Comparison of ENCODE assay signal across 9 cellular contexts in the genomic region with DNA sequence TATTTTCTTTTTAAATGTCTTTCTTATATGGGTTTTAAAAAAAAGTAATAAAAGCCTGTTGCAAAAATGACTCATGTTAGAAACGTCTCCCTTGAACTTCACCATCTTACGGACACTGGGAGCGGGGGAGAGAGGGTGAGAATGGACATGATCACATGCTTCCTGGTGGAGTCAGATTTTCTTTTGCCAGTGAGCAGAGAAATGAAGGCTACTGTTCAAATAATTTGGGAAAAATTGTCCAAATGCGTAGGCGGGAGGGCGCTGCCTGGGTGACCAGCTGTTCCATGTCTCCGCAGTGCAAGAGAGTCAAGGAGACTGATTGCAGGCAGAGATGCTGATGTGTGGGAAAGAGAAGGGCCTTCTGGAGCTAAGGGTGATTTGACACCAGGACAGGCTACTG. TPM values are rescaled to one million over a fixed set of nuclear protein-coding genes. Genes with fewer than 3 reads are reported as not detected.
DNase-seq lines count a peak whose midpoint lies in the region; ATAC-seq lines count a peak whose summit lies in the region.
"Had no signal": no experiment of that assay in that cellular context is flagged by ENCODE, and none has a peak within 500 bp of the region (broad histone marks: within the 10 kb centered on the region; RNA-seq: fewer than 3 reads in every experiment).

No MANE protein-coding gene starts in this region.

- no peak overlapping the region for H2AFZ ChIP-seq in GM23248

- H3K36me3 Mint-ChIP-seq in activated T-helper 17 cell treated with anti-CD3 and anti-CD28 coated beads, Interleukin-2, amount 50 U/mL, for 72 hours (ENCODE audit: low read depth): peaks cover 100% of the 10 kb centered on the region

- DNase-seq in GM23248 (peak; percentile 95), foreskin melanocyte (peak; percentile 79), middle frontal gyrus (ENCODE audit: extremely low spot score, low spot score) (no peak), globus pallidus (ENCODE audit: low spot score) (no peak), GDM1 (lab: John Stamatoyannopoulos, UW) (no peak), midbrain (lab: John Stamatoyannopoulos, UW) (no peak)
- DNase-seq: NCI-H69 had no signal

- H3K27me3 ChIP-seq in GM23248 (replicated peaks; ENCODE audit: insufficient read depth) (no peaks in the 10 kb centered on the region), skeletal muscle tissue (ENCODE audit: control insufficient read depth in 3 of 3, insufficient read depth in 3 of 3, low read length in 3 of 3) (no peaks in the 10 kb centered on the region)

- peak overlapping the region; percentile 40 for H3K9ac ChIP-seq in GM23248
- H3K9ac ChIP-seq in skeletal muscle tissue (ENCODE audit: low read depth in 1 of 3, low read length in 3 of 3): no peak overlapping the region

- H3K9me2 ChIP-seq in GM23248 (ENCODE audit: insufficient read depth): no peaks in the 10 kb centered on the region

- H3K4me2 ChIP-seq in GM23248 (ENCODE audit: unreplicated experiment): peak overlapping the region; percentile 35

- H3K4me1 ChIP-seq in GM23248 (ENCODE audit: insufficient read depth): peaks cover 30% of the 10 kb centered on the region
- H3K4me1 ChIP-seq in skeletal muscle tissue (ENCODE audit: control insufficient read depth in 3 of 3, insufficient read depth in 3 of 3, low read length in 3 of 3): peaks cover 0 to 12% (median 3%) of the 10 kb centered on the region in 3 donors

- WGBS in GM23248 (ENCODE audit: low coverage in 1 of 2, low lambda C conversion rate in 2 of 2, missing lambda C conversion rate in 2 of 2), 2 experiments: 3 to 6% methylated on average over 7 of the region's 7 CpGs

- H3K36me3 ChIP-seq in GM23248 (ENCODE audit: low read depth) (peaks cover 7% of the 10 kb centered on the region; the same call in 1 of the 2 replicates), skeletal muscle tissue (ENCODE audit: control insufficient read depth in 3 of 3, insufficient read depth in 3 of 3, low read length in 3 of 3) (peaks cover 44 to 78% (median 63%) of the 10 kb centered on the region in 3 donors)

- H3K9me3 ChIP-seq in GM23248 (ENCODE audit: low read depth): no peaks in the 10 kb centered on the region
- no peaks in the 10 kb centered on the region for H3K9me3 ChIP-seq in skeletal muscle tissue (ENCODE audit: control insufficient read depth in 3 of 3, low read length in 3 of 3)

- ATAC-seq in activated T-helper 17 cell treated with anti-CD3 and anti-CD28 coated beads, Interleukin-2, amount 50 U/mL, for 72 hours (replicated peaks): no peak

- peak overlapping the region; percentile 99 for H3K27ac Mint-ChIP-seq in activated T-helper 17 cell treated with anti-CD3 and anti-CD28 coated beads, Interleukin-2, amount 50 U/mL, for 72 hours

- H3K27me3 Mint-ChIP-seq in activated T-helper 17 cell treated with anti-CD3 and anti-CD28 coated beads, Interleukin-2, amount 50 U/mL, for 72 hours: no peaks in the 10 kb centered on the region

- H3K4me3 ChIP-seq in GM23248 (no peak overlapping the region), skeletal muscle tissue (ENCODE audit: low read length in 3 of 3) (no peak overlapping the region)

- peak overlapping the region; percentile 84 for H3K4me3 Mint-ChIP-seq in activated T-helper 17 cell treated with anti-CD3 and anti-CD28 coated beads, Interleukin-2, amount 50 U/mL, for 72 hours

- peaks cover 73% of the 10 kb centered on the region for H3K4me1 Mint-ChIP-seq in activated T-helper 17 cell treated with anti-CD3 and anti-CD28 coated beads, Interleukin-2, amount 50 U/mL, for 72 hours

- H3K79me2 ChIP-seq in GM23248 (ENCODE audit: insufficient read depth): no peaks in the 10 kb centered on the region

- H3F3A ChIP-seq in GM23248 (ENCODE audit: insufficient read depth): peaks cover 34% of the 10 kb centered on the region

- in situ Hi-C loops in GM23248 (cut with MboI): loop anchor here (10.0 kb wide), 1 partner anchor 84 kb away; a partner anchor contains a TSS

- H3K27ac ChIP-seq in GM23248 (peak overlapping the region; percentile 79), skeletal muscle tissue (ENCODE audit: low read depth, low read length) (peak overlapping the region; percentile 8)

- no peaks in the 10 kb centered on the region for H4K20me1 ChIP-seq in GM23248 (ENCODE audit: insufficient read depth)

- H3K9me3 Mint-ChIP-seq in activated T-helper 17 cell treated with anti-CD3 and anti-CD28 coated beads, Interleukin-2, amount 50 U/mL, for 72 hours: no peaks in the 10 kb centered on the region

RNA-seq across cellular contexts. Expression of a gene that starts 23.1 kb away (rescaled TPM):
- 46.7 and 53.4 TPM in 2 replicates for total RNA-seq in GM23248 (2014; rRNA removed; shearing (Covaris generic))
- 31.2 and 31.4 TPM in 2 replicates for polyA plus RNA-seq in GM23248 (2016; fragmentation: Nextera tagmentation; extraction: Ambion mirVana)
- total RNA-seq in activated T-helper 17 cell treated with anti-CD3 and anti-CD28 coated beads, Interleukin-2, amount 50 U/mL, for 72 hours: 10 to 100 TPM; 63.4 to 64.9 TPM
- 25.6 TPM for total RNA-seq in skeletal muscle tissue

RNA-seq across cellular contexts. Expression of a gene that starts 46.1 kb away (rescaled TPM):
- total RNA-seq in GM23248 (2014; rRNA removed; shearing (Covaris generic)): 28.8 and 31.5 TPM in 2 replicates
- polyA plus RNA-seq in GM23248 (2016; fragmentation: Nextera tagmentation; extraction: Ambion mirVana): 16.9 and 18.2 TPM in 2 replicates
- 10 to 100 TPM in 1 of 2 donors, 1 to 10 TPM in 1; 9.3 to 12.3 TPM for total RNA-seq in activated T-helper 17 cell treated with anti-CD3 and anti-CD28 coated beads, Interleukin-2, amount 50 U/mL, for 72 hours
- total RNA-seq in skeletal muscle tissue: 13.0 TPM

Comparison
In these comparisons a context has a peak if more than half of its experiments do, and no peak if none do; other contexts are left out.
1. DNase-seq: peak in GM23248 (single experiment) and foreskin melanocyte (single experiment); none in middle frontal gyrus (single experiment), globus pallidus (single experiment), GDM1 (single experiment) and midbrain (single experiment).